8 cellular contexts compared by ENCODE assay signal in genomic region chr2:237674731-237675276, GRCh38. TPM values are rescaled to one million over a fixed set of nuclear protein-coding genes. Genes with fewer than 3 reads are reported as not detected.
A peak's percentile ranks its signal among the peaks of the same experiment; 100 is the strongest.
DNase-seq lines count a peak whose midpoint lies in the region; ATAC-seq, FAIRE-seq and TF ChIP-seq lines count a peak whose summit lies in the region.

No MANE protein-coding gene starts in this region.

- H2AFZ ChIP-seq in osteoblast (ENCODE audit: low read length) = peak overlapping the region; percentile 66

- H3K4me3 ChIP-seq in BJ (ENCODE audit: low read depth, low read length) (no peak overlapping the region), gastroesophageal sphincter (peak overlapping the region in 1 of 2 donors; percentile 39), osteoblast (ENCODE audit: insufficient read depth, low read length) (peak overlapping the region; percentile 56), transverse colon (peak overlapping the region in 1 of 4 donors; percentile 29)

- H3K36me3 Mint-ChIP-seq in activated T-helper 2 cell treated with anti-CD3 and anti-CD28 coated beads, Interferon-gamma antibody, Interleukin-2, Interleukin-4, amounts not matched to agents 10 μg/mL and 5 μg/mL and 100 μg/mL, durations not matched to agents 14 hours and 24 hours and 36 hours (ENCODE audit: low read depth) = no peaks in the 10 kb centered on the region

- POLR2A ChIA-PET in BJ (lab: Charles Lee) = no interaction called here

- H3K4me1 ChIP-seq in gastroesophageal sphincter = peaks cover 4 to 80% (median 42%) of the 10 kb centered on the region in 3 donors
- H3K4me1 ChIP-seq in osteoblast (ENCODE audit: insufficient read depth, low read length) = peaks cover 49% of the 10 kb centered on the region
- peaks cover 30 to 71% (median 47%) of the 10 kb centered on the region in 4 donors for H3K4me1 ChIP-seq in transverse colon

- ATAC-seq in GM19351 (IDR thresholded peaks at IDR 0.05; ENCODE audit: unreplicated experiment) (peak; percentile 83), HG03457 (IDR thresholded peaks at IDR 0.05; ENCODE audit: unreplicated experiment) (peak; percentile 78), gastroesophageal sphincter (peak; percentile 74)

- CTCF ChIA-PET in BJ (lab: Yijun Ruan, JAX) = interaction anchor here (1.2 to 6.1 kb wide), 3 partner anchors 10 to 71 kb away, joined by 3 to 45 read pairs (median 6); no protein-coding TSS in a partner anchor

- H3K4me3 Mint-ChIP-seq in activated T-helper 2 cell treated with anti-CD3 and anti-CD28 coated beads, Interferon-gamma antibody, Interleukin-2, Interleukin-4, amounts not matched to agents 10 μg/mL and 5 μg/mL and 100 μg/mL, durations not matched to agents 14 hours and 24 hours and 36 hours (ENCODE audit: low read depth) = peak overlapping the region; percentile 83

- peak overlapping the region; percentile 79 for H3K4me2 ChIP-seq in osteoblast (ENCODE audit: insufficient read depth, low read length)

- no peaks in the 10 kb centered on the region for H3K36me3 ChIP-seq in BJ (ENCODE audit: control insufficient read depth, insufficient read depth, low read length)
- no peaks in the 10 kb centered on the region for H3K36me3 ChIP-seq in gastroesophageal sphincter
- peaks cover 4% of the 10 kb centered on the region for H3K36me3 ChIP-seq in osteoblast (ENCODE audit: insufficient read depth, low read length)
- H3K36me3 ChIP-seq in transverse colon = no peaks in the 10 kb centered on the region

- TF ChIP-seq POLR2A in gastroesophageal sphincter (IDR thresholded peaks at IDR 0.05) (peak in 1 of 2 donors; percentile 30), transverse colon (IDR thresholded peaks at IDR 0.05) (peak; percentile 27)

- H3K79me2 ChIP-seq in osteoblast (ENCODE audit: insufficient read depth, low read length) = peaks cover 17% of the 10 kb centered on the region

- peak overlapping the region; percentile 85 for H3K27ac Mint-ChIP-seq in activated T-helper 2 cell treated with anti-CD3 and anti-CD28 coated beads, Interferon-gamma antibody, Interleukin-2, Interleukin-4, amounts not matched to agents 10 μg/mL and 5 μg/mL and 100 μg/mL, durations not matched to agents 14 hours and 24 hours and 36 hours

- in situ Hi-C loops in transverse colon (cut with MboI; ENCODE audit: low pct_ligation_motif_present in 1 of 4, low pct_unique_long_range_greater_than_20kb in 1 of 4, low sequenced_read_pairs in 3 of 4) = loop anchor here in 3 of 4 donors (5.0 to 10.0 kb wide), 2 partner anchors 67 to 70 kb away; no protein-coding TSS in a partner anchor

- H3K9me3 ChIP-seq in gastroesophageal sphincter (no peaks in the 10 kb centered on the region), osteoblast (ENCODE audit: low read depth, low read length) (no peaks in the 10 kb centered on the region), transverse colon (no peaks in the 10 kb centered on the region)

- H3K27me3 ChIP-seq in BJ (ENCODE audit: control insufficient read depth, insufficient read depth, low read length) = no peaks in the 10 kb centered on the region
- H3K27me3 ChIP-seq in gastroesophageal sphincter = no peaks in the 10 kb centered on the region
- H3K27me3 ChIP-seq in osteoblast (ENCODE audit: insufficient read depth, low read length) = no peaks in the 10 kb centered on the region
- H3K27me3 ChIP-seq in transverse colon = no peaks in the 10 kb centered on the region

- peak overlapping the region; percentile 45 to 87 (median 84) for H3K27ac ChIP-seq in gastroesophageal sphincter
- peak overlapping the region; percentile 96 for H3K27ac ChIP-seq in osteoblast (ENCODE audit: low read depth, low read length)
- peak overlapping the region; percentile 79 to 84 (median 82) for H3K27ac ChIP-seq in transverse colon

- DNase-seq in BJ (ENCODE audit: low read depth) = peak; percentile 47
- peak; percentile 85 for DNase-seq in RCC 7860 (ENCODE audit: low spot score)
- DNase-seq in activated T-helper 2 cell treated with anti-CD3 and anti-CD28 coated beads, Interferon-gamma antibody, Interleukin-2, Interleukin-4, amounts not matched to agents 10 μg/mL and 5 μg/mL and 100 μg/mL, durations not matched to agents 14 hours and 24 hours and 36 hours (ENCODE audit: low spot score) = peak; percentile 81
- peak; percentile 94 for DNase-seq in osteoblast (ENCODE audit: insufficient read length, low spot score, missing footprints)
- peak; percentile 88 for DNase-seq in transverse colon

- H3K27me3 Mint-ChIP-seq in activated T-helper 2 cell treated with anti-CD3 and anti-CD28 coated beads, Interferon-gamma antibody, Interleukin-2, Interleukin-4, amounts not matched to agents 10 μg/mL and 5 μg/mL and 100 μg/mL, durations not matched to agents 14 hours and 24 hours and 36 hours (ENCODE audit: low read depth) = no peaks in the 10 kb centered on the region

- TF ChIP-seq EP300 in gastroesophageal sphincter (IDR thresholded peaks at IDR 0.05) (no peak), transverse colon (IDR thresholded peaks at IDR 0.05; ENCODE audit: low read depth) (peak; percentile 42)

- H4K20me1 ChIP-seq in osteoblast (ENCODE audit: insufficient read depth, low read length) = no peaks in the 10 kb centered on the region

- FAIRE-seq in RCC 7860 (lab: Jason Lieb, UNC) = peak; percentile 46

- H3K9me3 Mint-ChIP-seq in activated T-helper 2 cell treated with anti-CD3 and anti-CD28 coated beads, Interferon-gamma antibody, Interleukin-2, Interleukin-4, amounts not matched to agents 10 μg/mL and 5 μg/mL and 100 μg/mL, durations not matched to agents 14 hours and 24 hours and 36 hours = no peaks in the 10 kb centered on the region

- TF ChIP-seq CTCF in BJ (IDR thresholded peaks at IDR 0.05; ENCODE audit: insufficient read depth, low read depth, low read length) (no peak), gastroesophageal sphincter (IDR thresholded peaks at IDR 0.05) (peak in 3 of 4 experiments; percentile 27 to 45 (median 39)), osteoblast (IDR thresholded peaks at IDR 0.05; ENCODE audit: extremely low read depth, low read depth, low read length) (no peak), transverse colon (IDR thresholded peaks at IDR 0.05) (peak in 1 of 5 experiments; percentile 44)

- intact Hi-C loops in activated T-helper 2 cell treated with anti-CD3 and anti-CD28 coated beads, Interferon-gamma antibody, Interleukin-2, Interleukin-4, amounts not matched to agents 10 μg/mL and 5 μg/mL and 100 μg/mL, durations not matched to agents 14 hours and 24 hours and 36 hours (cut with micrococcal nuclease) = loop anchor here (5.0 kb wide), 1 partner anchor 752 kb away; the partner anchor contains the start of gene ASB1
- intact Hi-C loops in transverse colon (cut with DNase I; ENCODE audit: low total_unique reads) = loop anchor here (10.0 kb wide), 1 partner anchor 80 kb away; the partner anchor contains the start of gene RAB17

- H3K4me1 Mint-ChIP-seq in activated T-helper 2 cell treated with anti-CD3 and anti-CD28 coated beads, Interferon-gamma antibody, Interleukin-2, Interleukin-4, amounts not matched to agents 10 μg/mL and 5 μg/mL and 100 μg/mL, durations not matched to agents 14 hours and 24 hours and 36 hours (ENCODE audit: low read depth) = peaks cover 53% of the 10 kb centered on the region

- WGBS in gastroesophageal sphincter (ENCODE audit: low coverage in 1 of 2), 2 donors = 12 to 22% methylated on average over 9 to 10 of the region's 17 CpGs
- WGBS in transverse colon (ENCODE audit: low coverage in 1 of 2), 2 donors = 18 to 32% methylated on average over 4 to 17 of the region's 17 CpGs

RNA-seq across cellular contexts. Expression of gene LRRFIP1, which starts 47.4 kb away (rescaled TPM):
- polyA plus RNA-seq in BJ (2011; rRNA removed) = 50.4 and 58.5 TPM in 2 replicates
- polyA minus RNA-seq in BJ (2011; rRNA and poly(A)+ RNA removed) = 31.3 and 33.0 TPM in 2 replicates
- total RNA-seq in activated T-helper 2 cell treated with anti-CD3 and anti-CD28 coated beads, Interferon-gamma antibody, Interleukin-2, Interleukin-4, amounts not matched to agents 10 μg/mL and 5 μg/mL and 100 μg/mL, durations not matched to agents 14 hours and 24 hours and 36 hours = 254 and 256 TPM in 2 replicates
- total RNA-seq in gastroesophageal sphincter (100 to 1,000 TPM; 164 to 225 (median 179) TPM), osteoblast (48.3 and 51.8 TPM in 2 replicates), transverse colon (100 to 1,000 TPM in 3 of 4 donors, 10 to 100 TPM in 1; 98.5 to 147 (median 122) TPM)

Comparison
In these comparisons a context has a peak if more than half of its experiments do, and no peak if none do; other contexts are left out.
1. CTCF ChIP-seq: peak in gastroesophageal sphincter (3 of 4); none in BJ (single experiment) and osteoblast (single experiment).
2. Peak in every context shown above with its lines, with median percentiles within 50 percentile points of each other: DNase-seq, ATAC-seq and H3K27ac ChIP-seq.